10 cellular contexts compared by ENCODE assay signal in genomic region chr4:76704133-76704881, GRCh38.
DNase-seq lines count a peak whose midpoint lies in the region; ATAC-seq, FAIRE-seq and TF ChIP-seq lines count a peak whose summit lies in the region.
"Had no signal": no experiment of that assay in that cellular context is flagged by ENCODE, and none has a peak within 500 bp of the region (broad histone marks: within the 10 kb centered on the region; RNA-seq: fewer than 3 reads in every experiment).

No MANE protein-coding gene starts in this region.

- no peaks in the 10 kb centered on the region for H4K20me1 ChIP-seq in mammary epithelial cell (ENCODE audit: insufficient read depth, low read length)

- no peak overlapping the region for H3K27ac Mint-ChIP-seq in CD8-positive, alpha-beta T cell

- DNase-seq in M059J (ENCODE audit: low read depth), result peak; percentile 64
- peak; percentile 87 for DNase-seq in mammary epithelial cell
- DNase-seq in islet precursor cell, result peak; percentile 73
- DNase-seq in suprapubic skin (ENCODE audit: low spot score in 2 of 2), result no peak
- no peak for DNase-seq in CD8-positive, alpha-beta T cell
- no peak for DNase-seq in SK-N-DZ (ENCODE audit: low spot score)
- no peak for DNase-seq in GM19239 (ENCODE audit: insufficient read length, low spot score)
- DNase-seq: NCI-H187 had no signal

- no peaks in the 10 kb centered on the region for H3K4me1 Mint-ChIP-seq in CD8-positive, alpha-beta T cell (ENCODE audit: low read depth)

- peak overlapping the region; percentile 74 for H3K4me2 ChIP-seq in mammary epithelial cell (ENCODE audit: insufficient read depth, low read depth, low read length)

- no peak for TF ChIP-seq EP300 in suprapubic skin (IDR thresholded peaks at IDR 0.05)

- H3K4me1 ChIP-seq in mammary epithelial cell (ENCODE audit: insufficient read depth, low read length) (peaks cover 54% of the 10 kb centered on the region), suprapubic skin (peaks cover 22% of the 10 kb centered on the region)
- no peaks in the 10 kb centered on the region for H3K4me1 ChIP-seq in CD8-positive, alpha-beta T cell (ENCODE audit: insufficient read depth, low read length)

- TF ChIP-seq CTCF in mammary epithelial cell (conservative IDR thresholded peaks at IDR 0.05 in 1 of 2, IDR thresholded peaks at IDR 0.05 in 1 of 2; ENCODE audit: extremely low read depth in 1 of 2, insufficient read depth in 1 of 2, low read depth in 1 of 2, low read length in 2 of 2) (no peak), suprapubic skin (IDR thresholded peaks at IDR 0.05) (no peak)
- TF ChIP-seq CTCF in CD8-positive, alpha-beta T cell (IDR thresholded peaks at IDR 0.05), result no peak

- no peaks in the 10 kb centered on the region for H3K9me3 ChIP-seq in mammary epithelial cell (replicated peaks; ENCODE audit: insufficient read depth, low read length)
- no peaks in the 10 kb centered on the region for H3K9me3 ChIP-seq in suprapubic skin
- no peaks in the 10 kb centered on the region for H3K9me3 ChIP-seq in CD8-positive, alpha-beta T cell (ENCODE audit: low read length)

- intact Hi-C loops in mammary epithelial cell (cut with micrococcal nuclease), result no loop called here
- intact Hi-C loops in CD8-positive, alpha-beta T cell (cut with DNase I, micrococcal nuclease), result no loop called here

- CTCF ChIA-PET in mammary epithelial cell (lab: Charles Lee; ENCODE audit: low non-redundant PET), result no interaction called here
- CTCF ChIA-PET in CD8-positive, alpha-beta T cell (lab: Charles Lee), result no interaction called here

- POLR2A ChIA-PET in CD8-positive, alpha-beta T cell (lab: Charles Lee), result no interaction called here

- TF ChIP-seq POLR2A in suprapubic skin (IDR thresholded peaks at IDR 0.05), result no peak

- H3K9ac ChIP-seq in mammary epithelial cell (ENCODE audit: insufficient read depth, low read length), result peak overlapping the region; percentile 70

- no peaks in the 10 kb centered on the region for H3K36me3 Mint-ChIP-seq in CD8-positive, alpha-beta T cell

- H3K4me3 Mint-ChIP-seq in CD8-positive, alpha-beta T cell, result no peak overlapping the region

- dilution Hi-C loops in mammary epithelial cell (cut with HindIII; ENCODE audit: low sequenced_read_pairs), result no loop called here

- 8% methylated on average over 3 of the region's 3 CpGs for WGBS in mammary epithelial cell (ENCODE audit: low coverage, missing lambda C conversion rate)
- WGBS in suprapubic skin, result 56% methylated on average over 3 of the region's 3 CpGs

- in situ Hi-C loops in mammary epithelial cell (cut with MboI; ENCODE audit: low sequenced_read_pairs in 2 of 2), result no loop called here

- H2AFZ ChIP-seq in mammary epithelial cell (ENCODE audit: low read depth, low read length), result no peak overlapping the region

- H3K79me2 ChIP-seq in mammary epithelial cell (ENCODE audit: insufficient read depth, low read length), result peaks cover 80% of the 10 kb centered on the region

- ATAC-seq in CD8-positive, alpha-beta T cell, result no peak
- ATAC-seq in HG02938 (IDR thresholded peaks at IDR 0.05; ENCODE audit: unreplicated experiment), result no peak

- BruUV-seq in mammary epithelial cell (replicated peaks; lab: Mats Ljungman, UMichigan), result no TSS peak

- H3K27me3 Mint-ChIP-seq in CD8-positive, alpha-beta T cell (ENCODE audit: low read depth), result peaks cover 4% of the 10 kb centered on the region

- no peak for FAIRE-seq in GM19239 (lab: Jason Lieb, UNC)
- FAIRE-seq: GM18507 had no signal

- H3K27ac ChIP-seq in mammary epithelial cell (ENCODE audit: insufficient read depth, low read depth, low read length) (peak overlapping the region; percentile 92), suprapubic skin (peak overlapping the region; percentile 2)
- no peak overlapping the region for H3K27ac ChIP-seq in CD8-positive, alpha-beta T cell (ENCODE audit: low read depth, low read length)

- H3K36me3 ChIP-seq in mammary epithelial cell (ENCODE audit: insufficient read depth, low read length) (no peaks in the 10 kb centered on the region), suprapubic skin (no peaks in the 10 kb centered on the region)
- no peaks in the 10 kb centered on the region for H3K36me3 ChIP-seq in CD8-positive, alpha-beta T cell (ENCODE audit: insufficient read depth, low read length)

- no peaks in the 10 kb centered on the region for H3K9me3 Mint-ChIP-seq in CD8-positive, alpha-beta T cell

- H3K27me3 ChIP-seq in mammary epithelial cell (ENCODE audit: insufficient read depth, low read length), result no peaks in the 10 kb centered on the region
- no peaks in the 10 kb centered on the region for H3K27me3 ChIP-seq in suprapubic skin
- no peaks in the 10 kb centered on the region for H3K27me3 ChIP-seq in CD8-positive, alpha-beta T cell (ENCODE audit: insufficient read depth, low read length)

- H3K4me3 ChIP-seq in mammary epithelial cell (replicated peaks in 1 of 3; ENCODE audit: insufficient read depth in 1 of 3, low read depth in 2 of 3, low read length in 3 of 3), result no peak overlapping the region
- H3K4me3 ChIP-seq in suprapubic skin, result no peak overlapping the region
- no peak overlapping the region for H3K4me3 ChIP-seq in CD8-positive, alpha-beta T cell (ENCODE audit: low read depth, low read length)

Comparison
In these comparisons a context has a peak if more than half of its experiments do, and no peak if none do; other contexts are left out.
1. DNase-seq: peak in M059J (single experiment), mammary epithelial cell (single experiment) and islet precursor cell (single experiment); none in suprapubic skin (0 of 2), CD8-positive, alpha-beta T cell (0 of 7), SK-N-DZ (single experiment) and GM19239 (single experiment).